In the genomic region with DNA sequence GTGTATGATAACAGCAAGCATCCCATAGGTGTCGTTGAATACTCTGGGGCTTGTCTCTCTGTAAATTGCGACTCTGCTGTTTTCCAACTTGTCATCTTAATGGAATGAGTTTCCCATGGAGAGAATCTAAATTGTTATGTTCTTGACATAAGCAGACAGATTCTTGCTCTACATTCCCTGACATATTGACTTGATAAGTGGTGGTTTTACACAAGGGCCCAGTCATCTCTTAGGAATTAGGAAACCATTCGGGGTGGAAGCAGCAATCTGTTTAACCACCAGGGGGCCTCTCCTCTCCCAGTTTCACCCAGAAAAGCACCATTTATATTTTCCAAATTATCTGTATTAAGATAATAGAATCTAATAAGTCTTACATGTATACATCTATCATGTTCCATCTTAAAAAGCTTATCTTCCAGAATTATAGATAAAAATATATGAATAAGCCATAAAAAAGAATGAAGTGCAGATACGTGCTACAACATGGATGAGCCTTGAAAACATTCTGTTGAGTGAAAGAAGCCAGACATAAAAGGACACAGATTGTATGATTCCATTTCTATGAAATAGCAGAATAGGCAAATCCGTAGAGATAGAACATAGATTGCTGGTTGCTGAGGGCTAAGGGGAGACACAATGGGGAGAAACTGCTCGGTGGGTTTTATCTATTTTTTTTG, we compare ENCODE assay signal across 8 cellular contexts. TPM values are rescaled to one million over a fixed set of nuclear protein-coding genes. Genes with fewer than 3 reads are reported as not detected.
DNase-seq lines count a peak whose midpoint lies in the region; ATAC-seq and TF ChIP-seq lines count a peak whose summit lies in the region.

No MANE protein-coding gene starts in this region.

- peaks cover 69% of the 10 kb centered on the region for H3K36me3 Mint-ChIP-seq in activated CD4-positive, alpha-beta T cell treated with anti-CD3 and anti-CD28 coated beads, Interleukin-2, amount 10 ng/mL, durations not matched to agents 24 days and 14 days (ENCODE audit: low read depth)

- no peak overlapping the region for H3K4me3 ChIP-seq in NB4 (ENCODE audit: low read depth, low read length)

- intact Hi-C loops in Right ventricle myocardium superior (cut with DNase I), result no loop called here
- intact Hi-C loops in Right ventricle myocardium inferior (cut with DNase I), result no loop called here
- intact Hi-C loops in activated CD4-positive, alpha-beta T cell treated with anti-CD3 and anti-CD28 coated beads, Interleukin-2, amount 10 ng/mL, durations not matched to agents 24 days and 14 days (cut with micrococcal nuclease), result no loop called here

- no peaks in the 10 kb centered on the region for H3K9me3 Mint-ChIP-seq in activated CD4-positive, alpha-beta T cell treated with anti-CD3 and anti-CD28 coated beads, Interleukin-2, amount 10 ng/mL, durations not matched to agents 24 days and 14 days

- no peaks in the 10 kb centered on the region for H3K27me3 Mint-ChIP-seq in activated CD4-positive, alpha-beta T cell treated with anti-CD3 and anti-CD28 coated beads, Interleukin-2, amount 10 ng/mL, durations not matched to agents 24 days and 14 days

- no peak overlapping the region for H3K27ac Mint-ChIP-seq in activated CD4-positive, alpha-beta T cell treated with anti-CD3 and anti-CD28 coated beads, Interleukin-2, amount 10 ng/mL, durations not matched to agents 24 days and 14 days

- DNase-seq in Right ventricle myocardium superior, result no peak
- no peak for DNase-seq in Right ventricle myocardium inferior (ENCODE audit: missing footprints)
- DNase-seq in NB4 (ENCODE audit: low read depth), result peak; percentile 63
- DNase-seq in activated CD4-positive, alpha-beta T cell treated with anti-CD3 and anti-CD28 coated beads, Interleukin-2, amount 10 ng/mL, durations not matched to agents 24 days and 14 days, result peak; percentile 66
- DNase-seq in glomerular visceral epithelial cell (ENCODE audit: extremely low spot score), result peak; percentile 89
- DNase-seq in retina, result peak; percentile 65
- no peak for DNase-seq in NCI-H2081 treated with DMSO at 0.1 percent for 48 hours (lab: John Stamatoyannopoulos, UW)

- no peak overlapping the region for H3K4me3 Mint-ChIP-seq in activated CD4-positive, alpha-beta T cell treated with anti-CD3 and anti-CD28 coated beads, Interleukin-2, amount 10 ng/mL, durations not matched to agents 24 days and 14 days

- ATAC-seq in Right ventricle myocardium superior (ENCODE audit: poor library complexity) (peak; percentile 53), Right ventricle myocardium inferior (no peak), GM21786 (IDR thresholded peaks at IDR 0.05; ENCODE audit: unreplicated experiment) (no peak)

- peaks cover 5% of the 10 kb centered on the region for H3K4me1 Mint-ChIP-seq in activated CD4-positive, alpha-beta T cell treated with anti-CD3 and anti-CD28 coated beads, Interleukin-2, amount 10 ng/mL, durations not matched to agents 24 days and 14 days

- TF ChIP-seq POLR2A in NB4 (IDR thresholded peaks at IDR 0.05; ENCODE audit: extremely low read depth, insufficient read length), result no peak

- peak; percentile 89 for TF ChIP-seq CTCF in NB4 (IDR thresholded peaks at IDR 0.05; ENCODE audit: low read depth, low read length)

RNA-seq across cellular contexts. Expression of gene MROH8, which starts 23.1 kb away (rescaled TPM):
- total RNA-seq in Right ventricle myocardium superior (3.8 TPM), Right ventricle myocardium inferior (3.7 TPM)
- total RNA-seq in activated CD4-positive, alpha-beta T cell treated with anti-CD3 and anti-CD28 coated beads, Interleukin-2, amount 10 ng/mL, durations not matched to agents 24 days and 14 days, result 0.63 and 1.3 TPM in 2 replicates

RNA-seq across cellular contexts. Expression of gene RPN2, which starts 23.3 kb away (rescaled TPM):
- total RNA-seq in Right ventricle myocardium superior, result 86.0 TPM
- 100 TPM for total RNA-seq in Right ventricle myocardium inferior
- total RNA-seq in activated CD4-positive, alpha-beta T cell treated with anti-CD3 and anti-CD28 coated beads, Interleukin-2, amount 10 ng/mL, durations not matched to agents 24 days and 14 days, result 208 and 213 TPM in 2 replicates

RNA-seq across cellular contexts. Expression of gene GHRH, which starts 59.2 kb away (rescaled TPM):
- 0.97 TPM for total RNA-seq in Right ventricle myocardium superior
- not detected for total RNA-seq in Right ventricle myocardium inferior
- total RNA-seq in activated CD4-positive, alpha-beta T cell treated with anti-CD3 and anti-CD28 coated beads, Interleukin-2, amount 10 ng/mL, durations not matched to agents 24 days and 14 days, result not detected in 2 replicates

Comparison
In these comparisons a context has a peak if more than half of its experiments do, and no peak if none do; other contexts are left out.
1. DNase-seq: peak in NB4 (single experiment), activated CD4-positive, alpha-beta T cell treated with anti-CD3 and anti-CD28 coated beads, Interleukin-2, amount 10 ng/mL, durations not matched to agents 24 days and 14 days (single experiment), glomerular visceral epithelial cell (single experiment) and retina (single experiment); none in Right ventricle myocardium superior (single experiment), Right ventricle myocardium inferior (single experiment) and NCI-H2081 treated with DMSO at 0.1 percent for 48 hours (single experiment).